18 cellular contexts compared by ENCODE assay signal in the genomic region with DNA sequence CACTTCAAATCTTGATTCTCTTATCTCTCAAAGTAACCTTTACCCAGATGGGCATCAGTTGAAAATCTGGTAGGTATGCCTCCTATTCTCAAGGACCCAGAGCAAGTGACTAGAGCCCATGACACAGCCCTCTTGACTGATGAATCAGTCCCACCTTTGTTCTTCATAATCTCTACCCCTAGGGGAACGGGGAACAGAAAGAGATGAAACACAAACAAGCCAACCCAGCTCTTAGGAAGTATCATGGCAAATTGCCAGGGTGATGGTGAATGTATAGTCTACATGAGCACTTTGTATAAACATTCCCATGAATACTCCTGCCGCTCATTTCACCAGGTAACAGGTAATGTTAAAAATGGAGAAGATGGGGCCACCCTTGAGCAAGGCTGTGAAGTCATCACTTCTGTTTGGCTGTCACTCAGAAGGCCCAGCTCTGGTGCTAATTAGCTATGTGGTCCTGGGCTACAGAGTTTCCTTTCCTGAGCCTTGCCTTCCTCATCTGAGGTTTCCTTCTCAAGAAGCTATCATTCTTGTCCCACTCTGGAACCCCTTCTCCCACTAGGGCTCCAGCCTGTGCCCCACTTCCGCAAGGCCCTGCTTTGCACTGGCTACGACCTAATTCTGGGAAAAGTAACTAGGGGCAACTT.
DNase-seq lines count a peak whose midpoint lies in the region; ATAC-seq and TF ChIP-seq lines count a peak whose summit lies in the region.
"Had no signal": no experiment of that assay in that cellular context is flagged by ENCODE, and none has a peak within 500 bp of the region (broad histone marks: within the 10 kb centered on the region; RNA-seq: fewer than 3 reads in every experiment).

No MANE protein-coding gene starts in this region.

- ATAC-seq in lung (ENCODE audit: insufficient read depth, low FRiP score) = no peak
- ATAC-seq in stimulated activated memory B cell treated with anti-CD40 and anti-IgM and Interleukin-4, amounts not matched to agents 10 μg/mL and 1 μg/mL and 100 μg/mL, for 72 hours = no peak
- ATAC-seq: HepG2 had no signal

- H3K9me3 ChIP-seq in GM23248 (ENCODE audit: low read depth) (no peaks in the 10 kb centered on the region), lung (ENCODE audit: control insufficient read depth in 2 of 2, insufficient read depth in 1 of 2, low read length in 1 of 2) (no peaks in the 10 kb centered on the region)
- H3K9me3 ChIP-seq: Caco-2, MG63 had no signal

- no peaks in the 10 kb centered on the region for H3K36me3 Mint-ChIP-seq in stimulated activated memory B cell treated with anti-CD40 and anti-IgM and Interleukin-4, amounts not matched to agents 10 μg/mL and 1 μg/mL and 100 μg/mL, for 72 hours

- H3K79me2 ChIP-seq in GM23248 (ENCODE audit: insufficient read depth) = no peaks in the 10 kb centered on the region

- DNase-seq in DMS53 (lab: John Stamatoyannopoulos, UW) (peak; percentile 92), GM23248 (peak; percentile 2), coronary artery (ENCODE audit: low spot score) (peak; percentile 7), lung (ENCODE audit: low spot score) (peak; percentile 20), retina (no peak), GM19240 (ENCODE audit: insufficient read length, low spot score) (no peak)
- DNase-seq: AML-193, Caco-2, DND-41, GF-D8, MG63, NCI-H1436, NCI-H2029 treated with DMSO at 0.1 percent for 48 hours, NCI-H226, NCI-H82 had no signal

- H3K9me2 ChIP-seq in GM23248 (ENCODE audit: insufficient read depth) = no peaks in the 10 kb centered on the region

- H3K27ac Mint-ChIP-seq in stimulated activated memory B cell treated with anti-CD40 and anti-IgM and Interleukin-4, amounts not matched to agents 10 μg/mL and 1 μg/mL and 100 μg/mL, for 72 hours = no peak overlapping the region

- no peaks in the 10 kb centered on the region for H4K20me1 ChIP-seq in GM23248 (ENCODE audit: insufficient read depth)

- H3K9me3 Mint-ChIP-seq in stimulated activated memory B cell treated with anti-CD40 and anti-IgM and Interleukin-4, amounts not matched to agents 10 μg/mL and 1 μg/mL and 100 μg/mL, for 72 hours = no peaks in the 10 kb centered on the region

- peaks cover 9% of the 10 kb centered on the region for H3K27me3 Mint-ChIP-seq in stimulated activated memory B cell treated with anti-CD40 and anti-IgM and Interleukin-4, amounts not matched to agents 10 μg/mL and 1 μg/mL and 100 μg/mL, for 72 hours

- H3K4me3 ChIP-seq in GM23248 (no peak overlapping the region), coronary artery (no peak overlapping the region), lung (no peak overlapping the region)
- H3K4me3 ChIP-seq: MG63, SK-N-MC had no signal

- no peaks in the 10 kb centered on the region for H3F3A ChIP-seq in GM23248 (ENCODE audit: insufficient read depth)

- 38 to 43% methylated on average over 4 of the region's 4 CpGs for WGBS in GM23248 (ENCODE audit: low coverage in 1 of 2, low lambda C conversion rate in 2 of 2, missing lambda C conversion rate in 2 of 2), 2 experiments
- WGBS in lung, 2 donors = 78 to 88% methylated on average over 4 of the region's 4 CpGs

- no peaks in the 10 kb centered on the region for H3K4me1 Mint-ChIP-seq in stimulated activated memory B cell treated with anti-CD40 and anti-IgM and Interleukin-4, amounts not matched to agents 10 μg/mL and 1 μg/mL and 100 μg/mL, for 72 hours

- H3K9ac ChIP-seq in GM23248 = no peak overlapping the region

- H3K36me3 ChIP-seq in GM23248 (ENCODE audit: low read depth) = no peaks in the 10 kb centered on the region
- H3K36me3 ChIP-seq in lung (ENCODE audit: control insufficient read depth in 2 of 2, insufficient read depth in 2 of 2, low read length in 2 of 2) = no peaks in the 10 kb centered on the region
- H3K36me3 ChIP-seq: MG63 had no signal

- 0 out of 2 replicates have a peak, but pooled peaks cover 1% of the 10 kb centered on the region for H3K27me3 ChIP-seq in GM23248 (replicated peaks; ENCODE audit: insufficient read depth)
- H3K27me3 ChIP-seq in lung (ENCODE audit: control insufficient read depth, insufficient read depth) = no peaks in the 10 kb centered on the region
- H3K27me3 ChIP-seq: MG63 had no signal

- H3K27ac ChIP-seq in GM23248 (no peak overlapping the region), coronary artery (no peak overlapping the region), lung (ENCODE audit: low read depth in 1 of 2, low read length in 1 of 2) (no peak overlapping the region)
- H3K27ac ChIP-seq: SK-N-MC had no signal

- no peaks in the 10 kb centered on the region for H3K4me1 ChIP-seq in GM23248 (ENCODE audit: insufficient read depth)
- peaks cover 0 to 4% of the 10 kb centered on the region in 2 donors for H3K4me1 ChIP-seq in lung (ENCODE audit: control insufficient read depth in 2 of 2, insufficient read depth in 2 of 2, low read length in 2 of 2)
- H3K4me1 ChIP-seq: Caco-2 had no signal

- H2AFZ ChIP-seq in GM23248 = no peak overlapping the region

- TF ChIP-seq CTCF in coronary artery (IDR thresholded peaks at IDR 0.05) (no peak), lung (IDR thresholded peaks at IDR 0.05; ENCODE audit: control extremely low read depth, extremely low read depth) (no peak)

- in situ Hi-C loops in GM23248 (cut with MboI) = no loop called here

- H3K4me3 Mint-ChIP-seq in stimulated activated memory B cell treated with anti-CD40 and anti-IgM and Interleukin-4, amounts not matched to agents 10 μg/mL and 1 μg/mL and 100 μg/mL, for 72 hours = no peak overlapping the region

- no peak overlapping the region for H3K4me2 ChIP-seq in GM23248 (ENCODE audit: unreplicated experiment)

Comparison
In these comparisons a context has a peak if more than half of its experiments do, and no peak if none do; other contexts are left out.
1. DNase-seq: peak in DMS53 (single experiment), GM23248 (single experiment), coronary artery (single experiment) and lung (single experiment); none in retina (single experiment) and GM19240 (single experiment).